ENCODE assay signal across 8 cellular contexts in the genomic region with DNA sequence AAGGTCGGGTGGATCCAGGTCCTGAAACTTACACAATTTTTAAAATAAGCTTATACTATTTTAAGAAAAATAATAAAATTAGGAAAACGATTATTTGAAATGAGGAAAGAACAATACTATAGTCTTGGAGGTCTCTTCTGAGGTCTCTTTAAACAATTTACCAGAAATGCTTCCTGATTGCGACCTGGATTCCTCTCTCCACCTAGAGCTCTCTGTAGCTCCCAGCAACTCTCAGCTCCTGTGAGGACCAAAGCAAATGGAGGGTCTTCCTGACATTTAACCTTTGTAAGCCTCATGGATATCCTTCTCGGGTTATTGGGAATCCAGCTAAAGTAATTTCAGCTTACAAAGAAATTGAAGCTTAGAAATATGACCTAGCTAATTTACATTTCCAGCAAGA. TPM values are rescaled to one million over a fixed set of nuclear protein-coding genes. Genes with fewer than 3 reads are reported as not detected.
DNase-seq lines count a peak whose midpoint lies in the region; ATAC-seq and TF ChIP-seq lines count a peak whose summit lies in the region.

No MANE protein-coding gene starts in this region.

- peaks cover 2% of the 10 kb centered on the region; the same call in 1 of the 2 replicates for H3K4me1 ChIP-seq in HEK293 (ENCODE audit: control insufficient read depth, insufficient read depth, low read length)
- no peaks in the 10 kb centered on the region for H3K4me1 ChIP-seq in iPS DF 6.9 (ENCODE audit: control insufficient read depth, insufficient read depth, low read length)
- no peaks in the 10 kb centered on the region for H3K4me1 ChIP-seq in smooth muscle cell (ENCODE audit: low read depth)

- H3K4me1 Mint-ChIP-seq in activated CD4-positive, alpha-beta memory T cell treated with anti-CD3 and anti-CD28 coated beads, Interleukin-2, amount 10 ng/mL, durations not matched to agents 7 days and 5 days: peaks cover 10% of the 10 kb centered on the region

- ATAC-seq in GM18909 (IDR thresholded peaks at IDR 0.05; ENCODE audit: poor library complexity, unreplicated experiment) (no peak), GM21515 (IDR thresholded peaks at IDR 0.05; ENCODE audit: unreplicated experiment) (no peak)

- peak overlapping the region; percentile 98 for H3K4me2 ChIP-seq in smooth muscle cell

- H3K4me3 ChIP-seq in HEK293 (ENCODE audit: low read depth, low read length) (peak overlapping the region; percentile 88), iPS DF 6.9 (ENCODE audit: low read length) (peak overlapping the region; percentile 64; the same call in 1 of the 2 replicates), smooth muscle cell (peak overlapping the region; percentile 84)

- no peaks in the 10 kb centered on the region for H3K27me3 ChIP-seq in iPS DF 6.9 (ENCODE audit: control insufficient read depth, insufficient read depth, low read length)
- H3K27me3 ChIP-seq in smooth muscle cell (ENCODE audit: low read depth): no peaks in the 10 kb centered on the region

- H3K36me3 Mint-ChIP-seq in activated CD4-positive, alpha-beta memory T cell treated with anti-CD3 and anti-CD28 coated beads, Interleukin-2, amount 10 ng/mL, durations not matched to agents 7 days and 5 days (ENCODE audit: low read depth): no peaks in the 10 kb centered on the region

- no peak overlapping the region for H3K27ac Mint-ChIP-seq in activated CD4-positive, alpha-beta memory T cell treated with anti-CD3 and anti-CD28 coated beads, Interleukin-2, amount 10 ng/mL, durations not matched to agents 7 days and 5 days

- H3K9ac ChIP-seq in smooth muscle cell (ENCODE audit: low read depth): peak overlapping the region; percentile 81

- H3K27ac ChIP-seq in HEK293 (ENCODE audit: extremely low read depth, low read depth, low read length) (peak overlapping the region; percentile 59; the same call in 1 of the 2 replicates), iPS DF 6.9 (ENCODE audit: low read length) (no peak overlapping the region), smooth muscle cell (ENCODE audit: low read depth) (no peak overlapping the region)

- no peak for TF ChIP-seq CTCF in HEK293 (tag by site-specific recombination; IDR thresholded peaks at IDR 0.05)
- TF ChIP-seq CTCF in smooth muscle cell (IDR thresholded peaks at IDR 0.05; ENCODE audit: borderline replicate concordance, insufficient read depth, poor library complexity, severe bottlenecking): no peak

- H3K4me3 Mint-ChIP-seq in activated CD4-positive, alpha-beta memory T cell treated with anti-CD3 and anti-CD28 coated beads, Interleukin-2, amount 10 ng/mL, durations not matched to agents 7 days and 5 days: peak overlapping the region; percentile 98

- no peaks in the 10 kb centered on the region for H4K20me1 ChIP-seq in smooth muscle cell (ENCODE audit: low read depth)

- H3F3A ChIP-seq in smooth muscle cell (ENCODE audit: low read depth): no peaks in the 10 kb centered on the region

- CTCF ChIA-PET in HEK293 (lab: Yijun Ruan, JAX): interaction anchor here (0.6 to 0.7 kb wide), 3 partner anchors 9 to 211 kb away, joined by 3 to 6 read pairs (median 4); no protein-coding TSS in a partner anchor
- CTCF ChIA-PET in activated CD4-positive, alpha-beta memory T cell treated with anti-CD3 and anti-CD28 coated beads, Interleukin-2, amount 10 ng/mL, durations not matched to agents 7 days and 5 days (lab: Charles Lee): interaction anchor here (1.1 to 2.2 kb wide), 5 partner anchors 84 to 404 kb away, joined by 3 to 5 read pairs (median 3); no protein-coding TSS in a partner anchor

- H3K36me3 ChIP-seq in HEK293 (ENCODE audit: control insufficient read depth in 2 of 2, insufficient read depth in 1 of 2, low read length in 2 of 2) (no peaks in the 10 kb centered on the region), iPS DF 6.9 (ENCODE audit: control insufficient read depth, insufficient read depth, low read length) (no peaks in the 10 kb centered on the region; the same call in 1 of the 2 replicates), smooth muscle cell (ENCODE audit: low read depth) (no peaks in the 10 kb centered on the region)

- no peaks in the 10 kb centered on the region for H3K79me2 ChIP-seq in smooth muscle cell (ENCODE audit: low read depth)

- no peaks in the 10 kb centered on the region for H3K9me3 ChIP-seq in HEK293 (ENCODE audit: control insufficient read depth, insufficient read depth, low read depth, low read length)
- H3K9me3 ChIP-seq in iPS DF 6.9 (ENCODE audit: control insufficient read depth, insufficient read depth, low read length): peaks cover 2% of the 10 kb centered on the region
- peaks cover 8% of the 10 kb centered on the region for H3K9me3 ChIP-seq in smooth muscle cell (replicated peaks; ENCODE audit: low read depth)

- no CpG with 5 or more reads among the region's 4 CpGs for WGBS in iPS DF 6.9 (ENCODE audit: insufficient coverage, insufficient read length)
- 42% methylated on average over 4 of the region's 4 CpGs for WGBS in smooth muscle cell (ENCODE audit: low lambda C conversion rate)

- no peak for DNase-seq in activated CD4-positive, alpha-beta memory T cell treated with anti-CD3 and anti-CD28 coated beads, Interleukin-2, amount 10 ng/mL, durations not matched to agents 7 days and 5 days
- DNase-seq in iPS DF 6.9 (ENCODE audit: low read depth, low spot score) (no peak), smooth muscle cell (lab: John Stamatoyannopoulos, UW; ENCODE audit: unreplicated experiment) (no peak), NCI-H1048 (lab: John Stamatoyannopoulos, UW) (no peak), NCI-H1417 (lab: John Stamatoyannopoulos, UW) (no peak)

- H3K9me3 Mint-ChIP-seq in activated CD4-positive, alpha-beta memory T cell treated with anti-CD3 and anti-CD28 coated beads, Interleukin-2, amount 10 ng/mL, durations not matched to agents 7 days and 5 days: peaks cover 8% of the 10 kb centered on the region

- no peaks in the 10 kb centered on the region for H3K27me3 Mint-ChIP-seq in activated CD4-positive, alpha-beta memory T cell treated with anti-CD3 and anti-CD28 coated beads, Interleukin-2, amount 10 ng/mL, durations not matched to agents 7 days and 5 days

- H2AFZ ChIP-seq in smooth muscle cell (ENCODE audit: low read depth): peak overlapping the region; percentile 98

- POLR2A ChIA-PET in HEK293 (lab: Yijun Ruan, JAX): interaction anchor here (1.1 to 1.5 kb wide), 2 partner anchors 19 to 50 kb away, joined by 3 to 4 read pairs; no protein-coding TSS in a partner anchor
- POLR2A ChIA-PET in activated CD4-positive, alpha-beta memory T cell treated with anti-CD3 and anti-CD28 coated beads, Interleukin-2, amount 10 ng/mL, durations not matched to agents 7 days and 5 days (lab: Charles Lee): interaction anchor here (0.6 to 1.3 kb wide), 8 partner anchors 15 to 457 kb away, joined by 3 to 5 read pairs (median 3); a partner anchor contains a TSS

TF ChIP-seq in HEK293, 187 proteins besides CTCF, POLR2A, EP300 and RAD21:
- TF ChIP-seq ZNF311 (tag by site-specific recombination; IDR thresholded peaks at IDR 0.05; ENCODE audit: borderline replicate concordance) (no peak), ZNF335 (tag by site-specific recombination; conservative IDR thresholded peaks at IDR 0.05) (peak; percentile 13), ZFP37 (tag by site-specific recombination; IDR thresholded peaks at IDR 0.05) (no peak), ZNF654 (tag by site-specific recombination; IDR thresholded peaks at IDR 0.05; ENCODE audit: low read depth) (no peak), ZNF16 (tag by site-specific recombination; IDR thresholded peaks at IDR 0.05; ENCODE audit: low read depth) (peak; percentile 93; the same call in 1 of the 2 replicates), ZNF221 (tag by site-specific recombination; IDR thresholded peaks at IDR 0.05; ENCODE audit: borderline replicate concordance) (no peak), SETDB1 (IDR thresholded peaks at IDR 0.05; ENCODE audit: insufficient read length, low read length) (no peak), ZNF514 (tag by site-specific recombination; IDR thresholded peaks at IDR 0.05) (no peak)
- TF ChIP-seq, protein P1, sequence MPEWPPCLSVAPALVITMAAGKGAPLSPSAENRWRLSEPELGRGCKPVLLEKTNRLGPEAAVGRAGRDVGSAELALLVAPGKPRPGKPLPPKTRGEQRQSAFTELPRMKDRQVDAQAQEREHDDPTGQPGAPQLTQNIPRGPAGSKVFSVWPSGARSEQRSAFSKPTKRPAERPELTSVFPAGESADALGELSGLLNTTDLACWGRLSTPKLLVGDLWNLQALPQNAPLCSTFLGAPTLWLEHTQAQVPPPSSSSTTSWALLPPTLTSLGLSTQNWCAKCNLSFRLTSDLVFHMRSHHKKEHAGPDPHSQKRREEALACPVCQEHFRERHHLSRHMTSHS (tag by site-specific recombination; IDR thresholded peaks at IDR 0.05): no peak

RNA-seq across cellular contexts. Expression of a gene that starts 0.9 kb away (rescaled TPM):
- 1 to 10 TPM; 3.7 to 4.6 TPM for total RNA-seq in activated CD4-positive, alpha-beta memory T cell treated with anti-CD3 and anti-CD28 coated beads, Interleukin-2, amount 10 ng/mL, durations not matched to agents 7 days and 5 days
- 4.9 TPM in 2 replicates for total RNA-seq in smooth muscle cell
- 0.57 and 1.6 TPM in 2 replicates for polyA plus RNA-seq in smooth muscle cell

RNA-seq across cellular contexts. Expression of a gene that starts 5.8 kb away (rescaled TPM):
- not detected for total RNA-seq in activated CD4-positive, alpha-beta memory T cell treated with anti-CD3 and anti-CD28 coated beads, Interleukin-2, amount 10 ng/mL, durations not matched to agents 7 days and 5 days
- not detected in 2 replicates for total RNA-seq in smooth muscle cell
- not detected in 2 replicates for polyA plus RNA-seq in smooth muscle cell

RNA-seq across cellular contexts. Expression of a gene that starts 51.2 kb away (rescaled TPM):
- under 1 TPM; 0.95 to 0.98 TPM for total RNA-seq in activated CD4-positive, alpha-beta memory T cell treated with anti-CD3 and anti-CD28 coated beads, Interleukin-2, amount 10 ng/mL, durations not matched to agents 7 days and 5 days
- total RNA-seq in smooth muscle cell: 1.3 TPM in 1 of 2 replicates, not detected in the other
- 0.18 TPM in 1 of 2 replicates, not detected in the other for polyA plus RNA-seq in smooth muscle cell
